Comparison of ENCODE assay signal across 19 cellular contexts in genomic region chr4:176769519-176769918, GRCh38. TPM values are rescaled to one million over a fixed set of nuclear protein-coding genes. Genes with fewer than 3 reads are reported as not detected.
DNase-seq lines count a peak whose midpoint lies in the region; ATAC-seq and TF ChIP-seq lines count a peak whose summit lies in the region.
"Had no signal": no experiment of that assay in that cellular context is flagged by ENCODE, and none has a peak within 500 bp of the region (broad histone marks: within the 10 kb centered on the region; RNA-seq: fewer than 3 reads in every experiment).

No MANE protein-coding gene starts in this region.

- no peak overlapping the region for H2AFZ ChIP-seq in SK-N-SH (ENCODE audit: low read depth)

- TF ChIP-seq RAD21 in SK-N-SH (IDR thresholded peaks at IDR 0.05; ENCODE audit: low read length), result no peak

- H3K9me2 ChIP-seq in SK-N-SH, result no peaks in the 10 kb centered on the region

- peaks cover 84% of the 10 kb centered on the region for H4K20me1 ChIP-seq in SK-N-SH (ENCODE audit: insufficient read depth)

- peak overlapping the region; percentile 41; the same call in 1 of the 2 replicates for H3K9ac ChIP-seq in SK-N-SH

- H3F3A ChIP-seq in SK-N-SH (replicated peaks; ENCODE audit: insufficient read depth), result peaks cover 76% of the 10 kb centered on the region

- TF ChIP-seq EP300 in SK-N-SH (IDR thresholded peaks at IDR 0.05; ENCODE audit: borderline replicate concordance in 1 of 2, low read depth in 1 of 2, low read length in 1 of 2), result peak in 1 of 2 experiments; percentile 61; a peak in 1 of 4 replicates

- H3K27me3 ChIP-seq in SK-N-SH (ENCODE audit: insufficient read depth) (no peaks in the 10 kb centered on the region), tibial artery (no peaks in the 10 kb centered on the region)

- CTCF ChIA-PET in SK-N-SH (lab: Yijun Ruan, JAX), result no interaction called here

- 2% methylated on average over 2 of the region's 2 CpGs for WGBS in SK-N-SH (ENCODE audit: low lambda C conversion rate)

- H3K4me3 ChIP-seq in SK-N-SH (ENCODE audit: low read depth in 2 of 2, low read length in 1 of 2) (no peak overlapping the region), fibroblast of mammary gland (ENCODE audit: control insufficient read depth, low read depth, low read length) (no peak overlapping the region), retinal pigment epithelial cell (ENCODE audit: low read length) (no peak overlapping the region), tibial artery (no peak overlapping the region)
- H3K4me3 ChIP-seq: GM12878, K562, skin epidermis had no signal

- H3K9me3 ChIP-seq in SK-N-SH (0 out of 2 replicates have a peak, but pooled peaks cover 4% of the 10 kb centered on the region), tibial artery (no peaks in the 10 kb centered on the region)

- H3K4me1 ChIP-seq in SK-N-SH (ENCODE audit: control insufficient read depth in 1 of 2, insufficient read depth in 2 of 2, low read depth in 1 of 2, low read length in 1 of 2) (peaks cover 0 to 16% of the 10 kb centered on the region in 2 experiments; a peak in 2 of 4 replicates), tibial artery (no peaks in the 10 kb centered on the region)

- TF ChIP-seq CTCF in SK-N-SH (IDR thresholded peaks at IDR 0.05), result no peak
- no peak for TF ChIP-seq CTCF in fibroblast of mammary gland (conservative IDR thresholded peaks at IDR 0.05; ENCODE audit: control insufficient read depth, insufficient read depth, low read depth, low read length)
- no peak for TF ChIP-seq CTCF in retinal pigment epithelial cell (conservative IDR thresholded peaks at IDR 0.05; ENCODE audit: low read depth, low read length)
- no peak for TF ChIP-seq CTCF in tibial artery (IDR thresholded peaks at IDR 0.05)

- no peak for ATAC-seq in HG03565 (IDR thresholded peaks at IDR 0.05; ENCODE audit: unreplicated experiment)
- no peak for ATAC-seq in GM21737 (IDR thresholded peaks at IDR 0.05; ENCODE audit: unreplicated experiment)
- ATAC-seq: GM12878; K562; naive thymus-derived CD8-positive, alpha-beta T cell had no signal

- H3K4me2 ChIP-seq in SK-N-SH, result peak overlapping the region; percentile 30; the same call in 1 of the 2 replicates

- intact Hi-C loops in tibial artery (cut with DNase I; ENCODE audit: low total_unique reads), result no loop called here

- POLR2A ChIA-PET in SK-N-SH (lab: Yijun Ruan, JAX), result no interaction called here

- peaks cover 100% of the 10 kb centered on the region for H3K79me2 ChIP-seq in SK-N-SH (ENCODE audit: insufficient read depth)

- DNase-seq in GM04504 (ENCODE audit: low read depth) (peak; percentile 70), SK-N-SH (no peak), fibroblast of mammary gland (ENCODE audit: low read depth) (peak; percentile 98), retinal pigment epithelial cell (ENCODE audit: low read depth) (peak; percentile 86), tibial artery (no peak), DMS53 treated with DMSO at 0.1 percent for 48 hours (lab: John Stamatoyannopoulos, UW; ENCODE audit: unreplicated experiment) (no peak)
- DNase-seq: activated CD4-positive, alpha-beta T cell treated with anti-CD3 and anti-CD28 coated beads for 4 hours; activated T-cell treated with anti-CD3 and anti-CD28 coated beads, Interleukin-2, amount 50 U/mL, for 48 hours; aorta; DMS 273 treated with DMSO at 0.1 percent for 48 hours; erythroblast; kidney; naive thymus-derived CD8-positive, alpha-beta T cell; NCI-H1930 had no signal

- H3K36me3 ChIP-seq in SK-N-SH (replicated peaks in 1 of 2; ENCODE audit: control insufficient read depth in 1 of 2, insufficient read depth in 2 of 2, low read length in 1 of 2), result peaks cover 0 to 53% of the 10 kb centered on the region in 2 experiments
- H3K36me3 ChIP-seq in tibial artery, result no peaks in the 10 kb centered on the region

- H3K27ac ChIP-seq in SK-N-SH (ENCODE audit: low read depth in 2 of 2, low read length in 1 of 2) (peak overlapping the region; percentile 28 to 92; a peak in 3 of 4 replicates), tibial artery (no peak overlapping the region)

TF ChIP-seq in SK-N-SH, 30 proteins besides CTCF, POLR2A, EP300 and RAD21:
- TF ChIP-seq RCOR1 (IDR thresholded peaks at IDR 0.05; ENCODE audit: low read length), result no peak
- 0 out of 2 replicates have a peak, but pooled peaks have one; percentile 28 for TF ChIP-seq RXRA (IDR thresholded peaks at IDR 0.05; ENCODE audit: borderline replicate concordance, low read depth)
- no peak for TF ChIP-seq CHD2 (IDR thresholded peaks at IDR 0.05; ENCODE audit: low read length, partially characterized antibody)
- TF ChIP-seq FOXM1 (IDR thresholded peaks at IDR 0.05; ENCODE audit: low read depth), result no peak
- no peak for TF ChIP-seq GABPA (IDR thresholded peaks at IDR 0.05; ENCODE audit: low read depth)
- peak; percentile 45; the same call in 1 of the 2 replicates for TF ChIP-seq TCF12 (IDR thresholded peaks at IDR 0.05)
- TF ChIP-seq JUND (IDR thresholded peaks at IDR 0.05), result peak; percentile 72
- TF ChIP-seq POLR2AphosphoS5 (IDR thresholded peaks at IDR 0.05; ENCODE audit: low read depth, low read length), result peak; percentile 58; the same call in 1 of the 2 replicates
- peak; percentile 25; the same call in 1 of the 2 replicates for TF ChIP-seq PBX3 (IDR thresholded peaks at IDR 0.05)
- 0 out of 2 replicates have a peak, but pooled peaks have one; percentile 41 for TF ChIP-seq MAX (IDR thresholded peaks at IDR 0.05; ENCODE audit: low read depth)
- peak; percentile 72; the same call in 1 of the 2 replicates for TF ChIP-seq FOSL2 (IDR thresholded peaks at IDR 0.05; ENCODE audit: borderline replicate concordance, low read depth)

RNA-seq across cellular contexts. Expression of gene VEGFC, which starts 23.2 kb away (rescaled TPM):
- polyA plus RNA-seq in SK-N-SH (2012; rRNA removed), result 81.9 and 84.7 TPM in 2 replicates
- polyA plus RNA-seq in SK-N-SH (2012; cell fraction: cytosol; rRNA removed), result 113 and 118 TPM in 2 replicates
- 98.6 and 151 TPM in 2 replicates for polyA plus RNA-seq in SK-N-SH (2012; cell fraction: nucleus; rRNA removed)
- polyA plus RNA-seq: K562; naive thymus-derived CD8-positive, alpha-beta T cell had no signal

Comparison
In these comparisons a context has a peak if more than half of its experiments do, and no peak if none do; other contexts are left out.
1. DNase-seq: peak in GM04504 (single experiment), fibroblast of mammary gland (single experiment) and retinal pigment epithelial cell (single experiment); none in SK-N-SH (single experiment), tibial artery (0 of 2) and DMS53 treated with DMSO at 0.1 percent for 48 hours (single experiment).
2. H3K27ac ChIP-seq: peak in SK-N-SH (2 of 2); none in tibial artery (0 of 2).